ENCODE assay signal across 8 cellular contexts in genomic region chr2:172465417-172466334, GRCh38. TPM values are rescaled to one million over a fixed set of nuclear protein-coding genes. Genes with fewer than 3 reads are reported as not detected.
DNase-seq lines count a peak whose midpoint lies in the region; ATAC-seq and TF ChIP-seq lines count a peak whose summit lies in the region.

No MANE protein-coding gene starts in this region.

- H3K27ac ChIP-seq in PC-9 (peak overlapping the region; percentile 61), esophagus squamous epithelium (peak overlapping the region; percentile 12 to 55 (median 47))

- H3K27me3 ChIP-seq in PC-9 (ENCODE audit: insufficient read depth, low read depth) (no peaks in the 10 kb centered on the region), esophagus squamous epithelium (peaks cover 0 to 15% (median 0%) of the 10 kb centered on the region in 4 donors)

- no peaks in the 10 kb centered on the region for H4K20me1 ChIP-seq in PC-9 (ENCODE audit: insufficient read depth)

- no peak overlapping the region for H2AFZ ChIP-seq in PC-9

- in situ Hi-C loops in KBM-7 (cut with MboI; ENCODE audit: low pct_unique_long_range_greater_than_20kb, low sequenced_read_pairs), result loop anchor here (10.0 to 25.0 kb wide), 3 partner anchors 247 to 753 kb away; no protein-coding TSS in a partner anchor

- no peaks in the 10 kb centered on the region for H3K9me3 Mint-ChIP-seq in activated T-cell treated with anti-CD3 and anti-CD28 coated beads, Interleukin-2, amount 50 U/mL, for 24 hours
- H3K9me3 Mint-ChIP-seq in nephron, result no peaks in the 10 kb centered on the region
- no peaks in the 10 kb centered on the region for H3K9me3 Mint-ChIP-seq in stimulated activated naive CD8-positive, alpha-beta T cell treated with anti-CD3 and anti-CD28 coated beads, Interleukin-15, Interleukin-2, amounts not matched to agents 100 ng/mL and 50 ng/mL, for 24 hours

- peaks cover 55% of the 10 kb centered on the region for H3K79me2 ChIP-seq in PC-9 (ENCODE audit: low read depth)

- peak overlapping the region; percentile 68 for H3K27ac Mint-ChIP-seq in activated T-cell treated with anti-CD3 and anti-CD28 coated beads, Interleukin-2, amount 50 U/mL, for 24 hours
- peak overlapping the region in 1 of 3 experiments; percentile 0 for H3K27ac Mint-ChIP-seq in nephron
- H3K27ac Mint-ChIP-seq in stimulated activated naive CD8-positive, alpha-beta T cell treated with anti-CD3 and anti-CD28 coated beads, Interleukin-15, Interleukin-2, amounts not matched to agents 100 ng/mL and 50 ng/mL, for 24 hours, result peak overlapping the region; percentile 36

- peak overlapping the region; percentile 21 for H3K4me3 Mint-ChIP-seq in activated T-cell treated with anti-CD3 and anti-CD28 coated beads, Interleukin-2, amount 50 U/mL, for 24 hours
- H3K4me3 Mint-ChIP-seq in nephron, result peak overlapping the region in 2 of 3 experiments; percentile 0 to 36
- H3K4me3 Mint-ChIP-seq in stimulated activated naive CD8-positive, alpha-beta T cell treated with anti-CD3 and anti-CD28 coated beads, Interleukin-15, Interleukin-2, amounts not matched to agents 100 ng/mL and 50 ng/mL, for 24 hours, result peak overlapping the region; percentile 38

- peaks cover 12% of the 10 kb centered on the region for H3K36me3 Mint-ChIP-seq in activated T-cell treated with anti-CD3 and anti-CD28 coated beads, Interleukin-2, amount 50 U/mL, for 24 hours (ENCODE audit: low read depth)
- H3K36me3 Mint-ChIP-seq in nephron (ENCODE audit: low read depth), result peaks cover 5% of the 10 kb centered on the region
- H3K36me3 Mint-ChIP-seq in stimulated activated naive CD8-positive, alpha-beta T cell treated with anti-CD3 and anti-CD28 coated beads, Interleukin-15, Interleukin-2, amounts not matched to agents 100 ng/mL and 50 ng/mL, for 24 hours (ENCODE audit: low read depth), result no peaks in the 10 kb centered on the region

- H3K4me1 ChIP-seq in PC-9 (replicated peaks; ENCODE audit: insufficient read depth) (peaks cover 49% of the 10 kb centered on the region), esophagus squamous epithelium (peaks cover 33 to 52% (median 37%) of the 10 kb centered on the region in 3 donors)

- WGBS in esophagus squamous epithelium, 2 donors, result 40 to 45% methylated on average over 22 to 24 of the region's 24 CpGs

- H3K9me3 ChIP-seq in PC-9 (ENCODE audit: insufficient read depth, low read depth), result no peaks in the 10 kb centered on the region
- H3K9me3 ChIP-seq in esophagus squamous epithelium, result no peaks in the 10 kb centered on the region

- CTCF ChIA-PET in PC-9 (lab: Charles Lee), result interaction anchor here (0.6 to 2.3 kb wide), 6 partner anchors 10 to 1378 kb away, joined by 3 to 11 read pairs (median 4); no protein-coding TSS in a partner anchor

- H3K27me3 Mint-ChIP-seq in activated T-cell treated with anti-CD3 and anti-CD28 coated beads, Interleukin-2, amount 50 U/mL, for 24 hours, result no peaks in the 10 kb centered on the region
- H3K27me3 Mint-ChIP-seq in nephron (ENCODE audit: low read depth), result peaks cover 28% of the 10 kb centered on the region
- H3K27me3 Mint-ChIP-seq in stimulated activated naive CD8-positive, alpha-beta T cell treated with anti-CD3 and anti-CD28 coated beads, Interleukin-15, Interleukin-2, amounts not matched to agents 100 ng/mL and 50 ng/mL, for 24 hours, result no peaks in the 10 kb centered on the region

- DNase-seq in ELR (ENCODE audit: low read depth) (peak; percentile 94), KBM-7 (peak; percentile 89), PC-9 (peak; percentile 78 to 91), esophagus squamous epithelium (lab: John Stamatoyannopoulos, UW) (no peak)
- peak; percentile 62 for DNase-seq in activated T-cell treated with anti-CD3 and anti-CD28 coated beads, Interleukin-2, amount 50 U/mL, for 24 hours

- peaks cover 47% of the 10 kb centered on the region for H3F3A ChIP-seq in PC-9 (ENCODE audit: insufficient read depth, low read depth)

- no TSS peak for BruUV-seq in PC-9 (replicated peaks; lab: Mats Ljungman, UMichigan)

- peak overlapping the region; percentile 35 for H3K4me2 ChIP-seq in PC-9

- intact Hi-C loops in PC-9 (cut with micrococcal nuclease; ENCODE audit: unreplicated experiment), result loop anchor here (1.0 to 10.0 kb wide), 15 partner anchors 38 to 1378 kb away; partner anchors contain the start of genes HAT1, ITGA6 and METAP1D
- intact Hi-C loops in esophagus squamous epithelium (cut with DNase I), result no loop called here

- H3K9me2 ChIP-seq in PC-9 (ENCODE audit: insufficient read depth), result no peaks in the 10 kb centered on the region

- TF ChIP-seq CTCF in PC-9 (conservative IDR thresholded peaks at IDR 0.05) (peak; percentile 100), esophagus squamous epithelium (IDR thresholded peaks at IDR 0.05) (peak; percentile 83 to 92 (median 88)), nephron (IDR thresholded peaks at IDR 0.05; ENCODE audit: unreplicated experiment in 3 of 3) (peak; percentile 88 to 90 (median 88))

- H3K4me1 Mint-ChIP-seq in activated T-cell treated with anti-CD3 and anti-CD28 coated beads, Interleukin-2, amount 50 U/mL, for 24 hours (ENCODE audit: low read depth), result peaks cover 61% of the 10 kb centered on the region
- no peaks in the 10 kb centered on the region for H3K4me1 Mint-ChIP-seq in nephron
- H3K4me1 Mint-ChIP-seq in stimulated activated naive CD8-positive, alpha-beta T cell treated with anti-CD3 and anti-CD28 coated beads, Interleukin-15, Interleukin-2, amounts not matched to agents 100 ng/mL and 50 ng/mL, for 24 hours (ENCODE audit: low read depth), result peaks cover 59% of the 10 kb centered on the region

- TF ChIP-seq POLR2A in esophagus squamous epithelium (IDR thresholded peaks at IDR 0.05), result no peak

- peaks cover 28% of the 10 kb centered on the region for H3K36me3 ChIP-seq in PC-9 (ENCODE audit: low read depth)
- H3K36me3 ChIP-seq in esophagus squamous epithelium, result peaks cover 0 to 37% (median 0%) of the 10 kb centered on the region in 3 donors

- H3K4me3 ChIP-seq in PC-9 (no peak overlapping the region), esophagus squamous epithelium (peak overlapping the region in 2 of 4 donors; percentile 3 to 18)

- POLR2A ChIA-PET in PC-9 (lab: Charles Lee; ENCODE audit: unreplicated experiment), result no interaction called here

- no peak for ATAC-seq in GM21390 (IDR thresholded peaks at IDR 0.05; ENCODE audit: unreplicated experiment)

RNA-seq across cellular contexts. Expression of gene ITGA6, which starts 38.3 kb away (rescaled TPM):
- total RNA-seq in PC-9 (2021) (180 and 213 TPM in 2 replicates), esophagus squamous epithelium (100 to 1,000 TPM in 2 of 4 donors, 10 to 100 TPM in 2; 60.0 to 164 (median 105) TPM)
